Comparison of ENCODE assay signal across 29 cellular contexts in genomic region chrY:15773579-15773978, GRCh38.
"Had no signal": no experiment of that assay in that cellular context is flagged by ENCODE, and none has a peak within 500 bp of the region (broad histone marks: within the 10 kb centered on the region; RNA-seq: fewer than 3 reads in every experiment).

No MANE protein-coding gene starts in this region.

- H3K36me3 Mint-ChIP-seq: memory B cell; mesothelial cell of epicardium; naive B cell; neural progenitor cell; stimulated activated effector memory CD8-positive, alpha-beta T cell treated with anti-CD3 and anti-CD28 coated beads, Interleukin-12 subunit alpha, Interleukin-12 subunit beta, amount 100 ng/mL, for 72 hours had no signal

- H3K4me3 ChIP-seq: coronary artery, esophagus squamous epithelium, heart right ventricle, lung, mucosa of descending colon, neural progenitor cell, prostate gland, sigmoid colon, stomach, thyroid gland, vagina had no signal

- H3K4me1 Mint-ChIP-seq: memory B cell; mesothelial cell of epicardium; naive B cell; nephron; neural progenitor cell; stimulated activated effector memory CD8-positive, alpha-beta T cell treated with anti-CD3 and anti-CD28 coated beads, Interleukin-12 subunit alpha, Interleukin-12 subunit beta, amount 100 ng/mL, for 72 hours had no signal

- H3K27me3 Mint-ChIP-seq: memory B cell, naive B cell had no signal

- DNase-seq: dermis blood vessel endothelial cell; effector memory CD4-positive, alpha-beta T cell; erythroblast; esophagus squamous epithelium; foreskin melanocyte; glutamatergic neuron; heart right ventricle; hypothalamus; islet precursor cell; mucosa of descending colon; naive B cell; right cardiac atrium; sigmoid colon; stimulated activated CD4-positive, alpha-beta T cell treated with anti-CD3 and anti-CD28 coated beads, Interleukin-2, amount 100 ng/mL, for 24 hours; stimulated activated CD4-positive, alpha-beta T cell treated with anti-CD3 and anti-CD28 coated beads, Interleukin-4, amount 100 ng/mL, for 24 hours; stimulated activated naive CD4-positive, alpha-beta T cell treated with Interleukin-2 at 50 U/mL for 16 hours; stomach; thyroid gland had no signal

- H3K9me3 Mint-ChIP-seq: memory B cell; mesothelial cell of epicardium; nephron; neural progenitor cell; stimulated activated effector memory CD8-positive, alpha-beta T cell treated with anti-CD3 and anti-CD28 coated beads, Interleukin-12 subunit alpha, Interleukin-12 subunit beta, amount 100 ng/mL, for 72 hours had no signal

- H3K4me3 Mint-ChIP-seq: memory B cell; mesothelial cell of epicardium; naive B cell; nephron; neural progenitor cell; stimulated activated effector memory CD8-positive, alpha-beta T cell treated with anti-CD3 and anti-CD28 coated beads, Interleukin-12 subunit alpha, Interleukin-12 subunit beta, amount 100 ng/mL, for 72 hours had no signal

- FAIRE-seq: endothelial cell of umbilical vein had no signal

- H3K27ac Mint-ChIP-seq: memory B cell; mesothelial cell of epicardium; naive B cell; nephron; neural progenitor cell; stimulated activated effector memory CD8-positive, alpha-beta T cell treated with anti-CD3 and anti-CD28 coated beads, Interleukin-12 subunit alpha, Interleukin-12 subunit beta, amount 100 ng/mL, for 72 hours had no signal

- ATAC-seq: heart right ventricle; left lobe of liver; mucosa of descending colon; right cardiac atrium; stimulated activated effector memory CD8-positive, alpha-beta T cell treated with anti-CD3 and anti-CD28 coated beads, Interleukin-12 subunit alpha, Interleukin-12 subunit beta, amount 100 ng/mL, for 72 hours had no signal
